ENCODE assay signal across 11 cellular contexts in genomic region chr12:66103011-66103913, GRCh38. TPM values are rescaled to one million over a fixed set of nuclear protein-coding genes. Genes with fewer than 3 reads are reported as not detected.
DNase-seq lines count a peak whose midpoint lies in the region; ATAC-seq and TF ChIP-seq lines count a peak whose summit lies in the region.
"Had no signal": no experiment of that assay in that cellular context is flagged by ENCODE, and none has a peak within 500 bp of the region (broad histone marks: within the 10 kb centered on the region; RNA-seq: fewer than 3 reads in every experiment).

No MANE protein-coding gene starts in this region.

- intact Hi-C loops in upper lobe of right lung (cut with DNase I) = no loop called here

- no peak overlapping the region for H3K4me3 Mint-ChIP-seq in WTC11

- H4K20me1 ChIP-seq in DOHH2 (ENCODE audit: control insufficient read depth, insufficient read depth, low read depth, low read length) = no peaks in the 10 kb centered on the region

- H3K4me3 ChIP-seq in DOHH2 (ENCODE audit: low read length) (no peak overlapping the region), upper lobe of right lung (no peak overlapping the region)
- H3K4me3 ChIP-seq: cardiac muscle cell had no signal

- H3K27me3 ChIP-seq in DOHH2 (ENCODE audit: control insufficient read depth, low read length) = peaks cover 5% of the 10 kb centered on the region; the same call in 1 of the 2 replicates
- peaks cover 6% of the 10 kb centered on the region for H3K27me3 ChIP-seq in upper lobe of right lung
- H3K27me3 ChIP-seq: cardiac muscle cell had no signal

- H3K9me3 ChIP-seq in DOHH2 (ENCODE audit: control insufficient read depth, insufficient read depth, low read length) (no peaks in the 10 kb centered on the region), upper lobe of right lung (no peaks in the 10 kb centered on the region)

- ATAC-seq in WTC11 (peak; percentile 62), upper lobe of right lung (no peak)

- no peak overlapping the region for H3K27ac Mint-ChIP-seq in WTC11

- POLR2A ChIA-PET in WTC11 (lab: Charles Lee) = no interaction called here

- peak; percentile 35 for TF ChIP-seq CTCF in DOHH2 (IDR thresholded peaks at IDR 0.05; ENCODE audit: low read depth, low read length, poor library complexity, severe bottlenecking)
- TF ChIP-seq CTCF in GM13977 (IDR thresholded peaks at IDR 0.05; ENCODE audit: extremely low read depth, insufficient read depth, missing control alignments) = peak; percentile 28
- no peak for TF ChIP-seq CTCF in WTC11 (IDR thresholded peaks at IDR 0.05)
- TF ChIP-seq CTCF in upper lobe of right lung (IDR thresholded peaks at IDR 0.05) = no peak

- H3K36me3 Mint-ChIP-seq in WTC11 = peaks cover 19% of the 10 kb centered on the region

- no peak overlapping the region for H3K27ac ChIP-seq in DOHH2 (ENCODE audit: low read depth, low read length)
- H3K27ac ChIP-seq in upper lobe of right lung = no peak overlapping the region
- H3K27ac ChIP-seq: cardiac muscle cell had no signal

- H3K4me1 ChIP-seq in DOHH2 (ENCODE audit: control insufficient read depth, low read length) (peaks cover 3% of the 10 kb centered on the region; the same call in 1 of the 2 replicates), upper lobe of right lung (no peaks in the 10 kb centered on the region)

- in situ Hi-C loops in GM13977 (cut with MboI; ENCODE audit: low pct_unique_long_range_greater_than_20kb, low sequenced_read_pairs, unreplicated experiment) = no loop called here

- no peaks in the 10 kb centered on the region for H3K36me3 ChIP-seq in DOHH2 (ENCODE audit: control insufficient read depth, low read length)
- no peaks in the 10 kb centered on the region for H3K36me3 ChIP-seq in upper lobe of right lung
- H3K36me3 ChIP-seq: cardiac muscle cell had no signal

- DNase-seq in GM13977 (ENCODE audit: low spot score) (no peak), WTC11 (ENCODE audit: low spot score) (peak; percentile 62), islet precursor cell (peak; percentile 80), upper lobe of right lung (no peak), HuH-7.5 (ENCODE audit: low spot score) (no peak), SW480 (ENCODE audit: low spot score) (no peak)
- DNase-seq: DMS79, NCI-H1436, retina had no signal

- H3K9me3 Mint-ChIP-seq in WTC11 = peaks cover 35% of the 10 kb centered on the region

- H3K27me3 Mint-ChIP-seq in WTC11 (ENCODE audit: low read depth) = peaks cover 5% of the 10 kb centered on the region

- CTCF ChIA-PET in WTC11 (lab: Charles Lee) = interaction anchor here (0.6 to 1.8 kb wide), 5 partner anchors 16 to 547 kb away, joined by 3 to 6 read pairs (median 4); partner anchors contain the start of gene LLPH

- H3K4me1 Mint-ChIP-seq in WTC11 = peaks cover 13% of the 10 kb centered on the region

- no peaks in the 10 kb centered on the region for H3K9me2 ChIP-seq in DOHH2 (replicated peaks; ENCODE audit: control insufficient read depth, low read length)

- no peaks in the 10 kb centered on the region for H3K79me2 ChIP-seq in DOHH2 (ENCODE audit: control insufficient read depth, low read length)

- H3K4me2 ChIP-seq in DOHH2 (ENCODE audit: low read length) = no peak overlapping the region

- no peaks in the 10 kb centered on the region for H3F3A ChIP-seq in DOHH2 (ENCODE audit: control insufficient read depth, insufficient read depth)

TF ChIP-seq in WTC11, 78 proteins besides CTCF, POLR2A, EP300 and RAD21:
- TF ChIP-seq FOXP1 (CRISPR knock-in tag; IDR thresholded peaks at IDR 0.05; ENCODE audit: borderline replicate concordance) = no peak
- no peak for TF ChIP-seq HMGA2 (CRISPR knock-in tag; IDR thresholded peaks at IDR 0.05)
- no peak for TF ChIP-seq NFE2L1 (CRISPR knock-in tag; IDR thresholded peaks at IDR 0.05)
- no peak for TF ChIP-seq ZNF425 (CRISPR knock-in tag; conservative IDR thresholded peaks at IDR 0.05)
- no peak for TF ChIP-seq ZNF232 (CRISPR knock-in tag; IDR thresholded peaks at IDR 0.05)
- no peak for TF ChIP-seq CREM (CRISPR knock-in tag; IDR thresholded peaks at IDR 0.05)
- TF ChIP-seq TP53 (CRISPR knock-in tag; IDR thresholded peaks at IDR 0.05) = no peak
- TF ChIP-seq KAT7 (CRISPR knock-in tag; IDR thresholded peaks at IDR 0.05; ENCODE audit: borderline replicate concordance) = no peak
- no peak for TF ChIP-seq ZNF423 (CRISPR knock-in tag; IDR thresholded peaks at IDR 0.05)
- no peak for TF ChIP-seq ZNF263 (CRISPR knock-in tag; IDR thresholded peaks at IDR 0.05; ENCODE audit: low read depth)
- TF ChIP-seq ZMAT4 (CRISPR knock-in tag; IDR thresholded peaks at IDR 0.05) = no peak

RNA-seq across cellular contexts. Expression of gene LLPH, which starts 27.3 kb away (rescaled TPM):
- total RNA-seq in WTC11 (2021) (26.5 to 31.5 TPM (median 29.7 TPM) in 3 replicates), upper lobe of right lung (17.1 TPM)

Comparison
In these comparisons a context has a peak if more than half of its experiments do, and no peak if none do; other contexts are left out.
1. CTCF ChIP-seq: peak in DOHH2 (single experiment) and GM13977 (single experiment); none in WTC11 (single experiment) and upper lobe of right lung (single experiment).
2. DNase-seq: peak in WTC11 (single experiment) and islet precursor cell (single experiment); none in GM13977 (single experiment), upper lobe of right lung (single experiment), HuH-7.5 (single experiment) and SW480 (single experiment).